Comparison of ENCODE assay signal across 27 cellular contexts in genomic region chr6:161008245-161008644, GRCh38.
"Had no signal": no experiment of that assay in that cellular context is flagged by ENCODE, and none has a peak within 500 bp of the region (broad histone marks: within the 10 kb centered on the region; RNA-seq: fewer than 3 reads in every experiment).

No MANE protein-coding gene starts in this region.

- H3K27ac ChIP-seq: colonic mucosa, coronary artery, dorsolateral prefrontal cortex, epithelial cell of prostate, esophagus muscularis mucosa, esophagus squamous epithelium, foreskin keratinocyte, gastrocnemius medialis, gastroesophageal sphincter, heart left ventricle, heart right ventricle had no signal

- H3K27ac Mint-ChIP-seq: dendritic cell treated with granulocyte-macrophage colony-stimulating factor and Interleukin-4, amounts not matched to agents 40 ng/mL and 50 ng/mL, for 4 days; effector memory CD8-positive, alpha-beta T cell; endodermal cell had no signal

- H3K4me3 Mint-ChIP-seq: dendritic cell treated with granulocyte-macrophage colony-stimulating factor and Interleukin-4, amounts not matched to agents 40 ng/mL and 50 ng/mL, for 4 days; effector memory CD8-positive, alpha-beta T cell; endodermal cell had no signal

- H3K27me3 Mint-ChIP-seq: dendritic cell treated with granulocyte-macrophage colony-stimulating factor and Interleukin-4, amounts not matched to agents 40 ng/mL and 50 ng/mL, for 4 days; effector memory CD8-positive, alpha-beta T cell had no signal

- H3K9me3 Mint-ChIP-seq: dendritic cell treated with granulocyte-macrophage colony-stimulating factor and Interleukin-4, amounts not matched to agents 40 ng/mL and 50 ng/mL, for 4 days; effector memory CD8-positive, alpha-beta T cell; endodermal cell had no signal

- H3K4me1 ChIP-seq: colonic mucosa had no signal

- FAIRE-seq: endometrium, endothelial cell of umbilical vein, frontal cortex had no signal

- DNase-seq: colonic mucosa; cortex of kidney; dermis blood vessel endothelial cell; dorsolateral prefrontal cortex; effector CD4-positive, alpha-beta T cell; effector CD8-positive, alpha-beta T cell; effector memory CD4-positive, alpha-beta T cell; effector memory CD8-positive, alpha-beta T cell; endodermal cell; erythroblast; esophagus squamous epithelium; foreskin fibroblast; foreskin keratinocyte; foreskin melanocyte; gastrocnemius medialis; glutamatergic neuron; head of caudate nucleus; heart left ventricle; heart right ventricle had no signal

- H3K4me3 ChIP-seq: colonic mucosa, coronary artery, dorsolateral prefrontal cortex, esophagus muscularis mucosa, esophagus squamous epithelium, gastrocnemius medialis, gastroesophageal sphincter, heart left ventricle, heart right ventricle had no signal

- H3K36me3 ChIP-seq: colonic mucosa, esophagus muscularis mucosa, esophagus squamous epithelium, gastrocnemius medialis, gastroesophageal sphincter, heart left ventricle, heart right ventricle had no signal

- H3K9me3 ChIP-seq: colonic mucosa, esophagus muscularis mucosa, esophagus squamous epithelium, gastrocnemius medialis, gastroesophageal sphincter, heart left ventricle, heart right ventricle had no signal
